ENCODE assay signal across 1 cellular context in the genomic region with DNA sequence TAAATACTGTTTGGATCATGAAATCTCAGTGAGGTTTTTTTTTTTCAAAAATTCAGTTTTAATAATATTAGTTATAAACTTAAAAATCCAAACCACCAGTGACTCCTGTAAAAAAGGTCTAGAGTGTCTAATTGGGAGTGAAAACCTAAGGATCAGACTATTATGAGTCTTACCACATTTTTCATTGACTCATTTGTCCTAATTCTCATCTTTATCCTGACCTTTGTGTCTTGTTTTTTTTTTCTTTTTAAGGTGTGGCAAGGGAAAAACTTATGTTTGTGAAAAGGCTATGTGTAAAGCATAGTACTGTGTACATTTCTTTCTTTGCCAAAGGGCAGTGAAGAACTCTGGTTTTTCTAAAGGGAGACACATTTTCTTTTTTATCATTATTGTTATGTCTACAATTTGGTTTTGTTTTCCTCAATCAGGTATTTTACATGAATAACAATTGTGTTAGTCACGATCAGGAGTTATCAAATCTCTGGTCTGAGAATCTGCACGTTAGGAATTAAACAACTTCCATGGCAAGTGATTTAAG.
TF ChIP-seq lines count a peak whose summit lies in the region.

No MANE protein-coding gene starts in this region.

TF ChIP-seq in neural cell, 6 proteins besides CTCF, POLR2A, EP300 and RAD21 (continued from another document):
- TF ChIP-seq, protein P1, sequence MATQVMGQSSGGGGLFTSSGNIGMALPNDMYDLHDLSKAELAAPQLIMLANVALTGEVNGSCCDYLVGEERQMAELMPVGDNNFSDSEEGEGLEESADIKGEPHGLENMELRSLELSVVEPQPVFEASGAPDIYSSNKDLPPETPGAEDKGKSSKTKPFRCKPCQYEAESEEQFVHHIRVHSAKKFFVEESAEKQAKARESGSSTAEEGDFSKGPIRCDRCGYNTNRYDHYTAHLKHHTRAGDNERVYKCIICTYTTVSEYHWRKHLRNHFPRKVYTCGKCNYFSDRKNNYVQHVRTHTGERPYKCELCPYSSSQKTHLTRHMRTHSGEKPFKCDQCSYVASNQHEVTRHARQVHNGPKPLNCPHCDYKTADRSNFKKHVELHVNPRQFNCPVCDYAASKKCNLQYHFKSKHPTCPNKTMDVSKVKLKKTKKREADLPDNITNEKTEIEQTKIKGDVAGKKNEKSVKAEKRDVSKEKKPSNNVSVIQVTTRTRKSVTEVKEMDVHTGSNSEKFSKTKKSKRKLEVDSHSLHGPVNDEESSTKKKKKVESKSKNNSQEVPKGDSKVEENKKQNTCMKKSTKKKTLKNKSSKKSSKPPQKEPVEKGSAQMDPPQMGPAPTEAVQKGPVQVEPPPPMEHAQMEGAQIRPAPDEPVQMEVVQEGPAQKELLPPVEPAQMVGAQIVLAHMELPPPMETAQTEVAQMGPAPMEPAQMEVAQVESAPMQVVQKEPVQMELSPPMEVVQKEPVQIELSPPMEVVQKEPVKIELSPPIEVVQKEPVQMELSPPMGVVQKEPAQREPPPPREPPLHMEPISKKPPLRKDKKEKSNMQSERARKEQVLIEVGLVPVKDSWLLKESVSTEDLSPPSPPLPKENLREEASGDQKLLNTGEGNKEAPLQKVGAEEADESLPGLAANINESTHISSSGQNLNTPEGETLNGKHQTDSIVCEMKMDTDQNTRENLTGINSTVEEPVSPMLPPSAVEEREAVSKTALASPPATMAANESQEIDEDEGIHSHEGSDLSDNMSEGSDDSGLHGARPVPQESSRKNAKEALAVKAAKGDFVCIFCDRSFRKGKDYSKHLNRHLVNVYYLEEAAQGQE (IDR thresholded peaks at IDR 0.05; ENCODE audit: borderline replicate concordance), result no peak
- TF ChIP-seq TAF1 (IDR thresholded peaks at IDR 0.05; ENCODE audit: low read depth), result no peak
- no peak for TF ChIP-seq MXI1 (conservative IDR thresholded peaks at IDR 0.05; ENCODE audit: poor library complexity, severe bottlenecking)
